In genomic region chr10:55500931-55501559, GRCh38 we compare ENCODE assay signal across 8 cellular contexts.
DNase-seq lines count a peak whose midpoint lies in the region; ATAC-seq lines count a peak whose summit lies in the region.

No MANE protein-coding gene starts in this region.

- H3K36me3 Mint-ChIP-seq in activated naive CD8-positive, alpha-beta T cell treated with anti-CD3 and anti-CD28 coated beads, Interleukin-2, amount 50 U/mL, for 24 hours (ENCODE audit: low read depth): no peaks in the 10 kb centered on the region
- no peaks in the 10 kb centered on the region for H3K36me3 Mint-ChIP-seq in activated naive CD8-positive, alpha-beta T cell treated with anti-CD3 and anti-CD28 coated beads for 36 hours

- H3K9me3 Mint-ChIP-seq in activated naive CD8-positive, alpha-beta T cell treated with anti-CD3 and anti-CD28 coated beads, Interleukin-2, amount 50 U/mL, for 24 hours: peaks cover 2% of the 10 kb centered on the region
- peaks cover 5% of the 10 kb centered on the region for H3K9me3 Mint-ChIP-seq in activated naive CD8-positive, alpha-beta T cell treated with anti-CD3 and anti-CD28 coated beads for 36 hours

- ATAC-seq in activated naive CD8-positive, alpha-beta T cell treated with anti-CD3 and anti-CD28 coated beads, Interleukin-2, amount 50 U/mL, for 24 hours: no peak
- ATAC-seq in HG03196 (IDR thresholded peaks at IDR 0.05; ENCODE audit: unreplicated experiment) (peak; percentile 74), GM19455 (IDR thresholded peaks at IDR 0.05; ENCODE audit: unreplicated experiment) (no peak), HG03135 (IDR thresholded peaks at IDR 0.05; ENCODE audit: unreplicated experiment) (no peak)

- no peak overlapping the region for H3K27ac Mint-ChIP-seq in activated naive CD8-positive, alpha-beta T cell treated with anti-CD3 and anti-CD28 coated beads, Interleukin-2, amount 50 U/mL, for 24 hours
- H3K27ac Mint-ChIP-seq in activated naive CD8-positive, alpha-beta T cell treated with anti-CD3 and anti-CD28 coated beads for 36 hours: no peak overlapping the region

- no peak overlapping the region for H3K4me3 Mint-ChIP-seq in activated naive CD8-positive, alpha-beta T cell treated with anti-CD3 and anti-CD28 coated beads, Interleukin-2, amount 50 U/mL, for 24 hours
- H3K4me3 Mint-ChIP-seq in activated naive CD8-positive, alpha-beta T cell treated with anti-CD3 and anti-CD28 coated beads for 36 hours: no peak overlapping the region

- H3K4me1 Mint-ChIP-seq in activated naive CD8-positive, alpha-beta T cell treated with anti-CD3 and anti-CD28 coated beads, Interleukin-2, amount 50 U/mL, for 24 hours: no peaks in the 10 kb centered on the region
- no peaks in the 10 kb centered on the region for H3K4me1 Mint-ChIP-seq in activated naive CD8-positive, alpha-beta T cell treated with anti-CD3 and anti-CD28 coated beads for 36 hours

- H3K27me3 Mint-ChIP-seq in activated naive CD8-positive, alpha-beta T cell treated with anti-CD3 and anti-CD28 coated beads, Interleukin-2, amount 50 U/mL, for 24 hours: no peaks in the 10 kb centered on the region
- no peaks in the 10 kb centered on the region for H3K27me3 Mint-ChIP-seq in activated naive CD8-positive, alpha-beta T cell treated with anti-CD3 and anti-CD28 coated beads for 36 hours

- DNase-seq in activated naive CD8-positive, alpha-beta T cell treated with anti-CD3 and anti-CD28 coated beads, Interleukin-2, amount 50 U/mL, for 24 hours: peak; percentile 1
- no peak for DNase-seq in activated naive CD8-positive, alpha-beta T cell treated with anti-CD3 and anti-CD28 coated beads for 36 hours
- peak; percentile 22 for DNase-seq in RPMI8226
- peak; percentile 64 for DNase-seq in iPS DF 4.7 (ENCODE audit: extremely low read depth, low spot score)
- no peak for DNase-seq in NCI-H128 (lab: John Stamatoyannopoulos, UW; ENCODE audit: unreplicated experiment)

Comparison
In these comparisons a context has a peak if more than half of its experiments do, and no peak if none do; other contexts are left out.
1. DNase-seq: peak in activated naive CD8-positive, alpha-beta T cell treated with anti-CD3 and anti-CD28 coated beads, Interleukin-2, amount 50 U/mL, for 24 hours (single experiment), RPMI8226 (single experiment) and iPS DF 4.7 (single experiment); none in activated naive CD8-positive, alpha-beta T cell treated with anti-CD3 and anti-CD28 coated beads for 36 hours (single experiment) and NCI-H128 (single experiment).